29 cellular contexts compared by ENCODE assay signal in genomic region chr12:88878295-88878694, GRCh38.
"Had no signal": no experiment of that assay in that cellular context is flagged by ENCODE, and none has a peak within 500 bp of the region (broad histone marks: within the 10 kb centered on the region; RNA-seq: fewer than 3 reads in every experiment).

No MANE protein-coding gene starts in this region.

- FAIRE-seq: urothelium cell line had no signal

- H3K4me1 Mint-ChIP-seq: stimulated activated effector memory CD8-positive, alpha-beta T cell treated with anti-CD3 and anti-CD28 coated beads, Interleukin-12 subunit alpha, Interleukin-12 subunit beta, amount 100 ng/mL, for 72 hours; stimulated activated memory B cell treated with anti-CD40 and anti-IgM and Interleukin-4, amounts not matched to agents 10 μg/mL and 1 μg/mL and 100 μg/mL, for 72 hours; stimulated activated naive B cell treated with anti-CD40 and anti-IgM and Interleukin-4, amounts not matched to agents 10 μg/mL and 1 μg/mL and 100 μg/mL, for 72 hours; stimulated activated naive CD8-positive, alpha-beta T cell treated with anti-CD3 and anti-CD28 coated beads, Interleukin-15, amount 100 ng/mL, for 72 hours had no signal

- H3K9me3 ChIP-seq: stomach, suprapubic skin, testis, thoracic aorta, thyroid gland, tibial artery, tibial nerve, transverse colon, upper lobe of left lung, upper lobe of right lung, uterus, vagina had no signal

- H3K4me3 Mint-ChIP-seq: stimulated activated effector memory CD8-positive, alpha-beta T cell treated with anti-CD3 and anti-CD28 coated beads, Interleukin-12 subunit alpha, Interleukin-12 subunit beta, amount 100 ng/mL, for 72 hours; stimulated activated memory B cell treated with anti-CD40 and anti-IgM and Interleukin-4, amounts not matched to agents 10 μg/mL and 1 μg/mL and 100 μg/mL, for 72 hours; stimulated activated naive B cell treated with anti-CD40 and anti-IgM and Interleukin-4, amounts not matched to agents 10 μg/mL and 1 μg/mL and 100 μg/mL, for 72 hours; stimulated activated naive CD8-positive, alpha-beta T cell treated with anti-CD3 and anti-CD28 coated beads, Interleukin-15, amount 100 ng/mL, for 72 hours; stimulated activated naive CD8-positive, alpha-beta T cell treated with anti-CD3 and anti-CD28 coated beads, Interleukin-15, Interleukin-2, amounts not matched to agents 100 ng/mL and 50 ng/mL, for 24 hours; type B pancreatic cell had no signal

- H3K27me3 Mint-ChIP-seq: stimulated activated memory B cell treated with anti-CD40 and anti-IgM and Interleukin-4, amounts not matched to agents 10 μg/mL and 1 μg/mL and 100 μg/mL, for 72 hours; stimulated activated naive B cell treated with anti-CD40 and anti-IgM and Interleukin-4, amounts not matched to agents 10 μg/mL and 1 μg/mL and 100 μg/mL, for 72 hours; stimulated activated naive CD8-positive, alpha-beta T cell treated with anti-CD3 and anti-CD28 coated beads, Interleukin-15, Interleukin-2, amounts not matched to agents 100 ng/mL and 50 ng/mL, for 24 hours; type B pancreatic cell had no signal

- H3K36me3 Mint-ChIP-seq: stimulated activated effector memory CD8-positive, alpha-beta T cell treated with anti-CD3 and anti-CD28 coated beads, Interleukin-12 subunit alpha, Interleukin-12 subunit beta, amount 100 ng/mL, for 72 hours; stimulated activated memory B cell treated with anti-CD40 and anti-IgM and Interleukin-4, amounts not matched to agents 10 μg/mL and 1 μg/mL and 100 μg/mL, for 72 hours; stimulated activated naive B cell treated with anti-CD40 and anti-IgM and Interleukin-4, amounts not matched to agents 10 μg/mL and 1 μg/mL and 100 μg/mL, for 72 hours; type B pancreatic cell had no signal

- H3K9me3 Mint-ChIP-seq: stimulated activated naive CD8-positive, alpha-beta T cell treated with anti-CD3 and anti-CD28 coated beads, Interleukin-15, Interleukin-2, amounts not matched to agents 100 ng/mL and 50 ng/mL, for 24 hours; type B pancreatic cell had no signal

- H3K27ac Mint-ChIP-seq: stimulated activated effector memory CD8-positive, alpha-beta T cell treated with anti-CD3 and anti-CD28 coated beads, Interleukin-12 subunit alpha, Interleukin-12 subunit beta, amount 100 ng/mL, for 72 hours; stimulated activated memory B cell treated with anti-CD40 and anti-IgM and Interleukin-4, amounts not matched to agents 10 μg/mL and 1 μg/mL and 100 μg/mL, for 72 hours; stimulated activated naive B cell treated with anti-CD40 and anti-IgM and Interleukin-4, amounts not matched to agents 10 μg/mL and 1 μg/mL and 100 μg/mL, for 72 hours; stimulated activated naive CD8-positive, alpha-beta T cell treated with anti-CD3 and anti-CD28 coated beads, Interleukin-15, amount 100 ng/mL, for 72 hours; stimulated activated naive CD8-positive, alpha-beta T cell treated with anti-CD3 and anti-CD28 coated beads, Interleukin-15, Interleukin-2, amounts not matched to agents 100 ng/mL and 50 ng/mL, for 24 hours; type B pancreatic cell had no signal

- ATAC-seq: stimulated activated effector memory CD8-positive, alpha-beta T cell treated with anti-CD3 and anti-CD28 coated beads, Interleukin-12 subunit alpha, Interleukin-12 subunit beta, amount 100 ng/mL, for 72 hours; stimulated activated naive B cell treated with anti-CD40 and anti-IgM and Interleukin-4, amounts not matched to agents 10 μg/mL and 1 μg/mL and 100 μg/mL, for 72 hours; stimulated activated naive CD8-positive, alpha-beta T cell treated with anti-CD3 and anti-CD28 coated beads, Interleukin-15, amount 100 ng/mL, for 72 hours; stimulated activated naive CD8-positive, alpha-beta T cell treated with anti-CD3 and anti-CD28 coated beads, Interleukin-15, Interleukin-2, amounts not matched to agents 100 U/mL and 50 U/mL, for 24 hours; upper lobe of right lung had no signal

- H3K36me3 ChIP-seq: stomach, suprapubic skin, thoracic aorta, thyroid gland, tibial artery, tibial nerve, transverse colon, upper lobe of left lung, upper lobe of right lung, uterus, vagina had no signal

- H3K27ac ChIP-seq: stomach, suprapubic skin, testis, thoracic aorta, thyroid gland, tibial artery, tibial nerve, transverse colon, upper lobe of left lung, upper lobe of right lung, uterus, vagina had no signal

- H3K4me3 ChIP-seq: stomach, suprapubic skin, testis, thoracic aorta, thyroid gland, tibial artery, tibial nerve, transverse colon, upper lobe of left lung, upper lobe of right lung, uterus, vagina had no signal

- DNase-seq: stimulated activated CD4-positive, alpha-beta T cell treated with anti-CD3 and anti-CD28 coated beads, Interleukin-2, amount 100 ng/mL, for 48 hours; stimulated activated CD4-positive, alpha-beta T cell treated with anti-CD3 and anti-CD28 coated beads, Interleukin-4, amount 100 ng/mL, for 1 hour; stimulated activated CD4-positive, alpha-beta T cell treated with anti-CD3 and anti-CD28 coated beads, Interleukin-4, amount 100 ng/mL, for 24 hours; stimulated activated CD4-positive, alpha-beta T cell treated with anti-CD3 and anti-CD28 coated beads, Interleukin-4, amount 100 ng/mL, for 4 hours; stimulated activated CD8-positive, alpha-beta memory T cell treated with anti-CD3 and anti-CD28 coated beads, Interleukin-4, amount 100 ng/mL, for 48 hours; stimulated activated naive B cell treated with anti-CD40 and anti-IgM and Interleukin-4, amounts not matched to agents 10 μg/mL and 1 μg/mL and 100 μg/mL, for 72 hours; stimulated activated naive CD4-positive, alpha-beta T cell; stimulated activated naive CD4-positive, alpha-beta T cell treated with Interleukin-2 at 50 U/mL for 16 hours; stimulated activated naive CD8-positive, alpha-beta T cell treated with anti-CD3 and anti-CD28 coated beads, Interleukin-15, amount 100 ng/mL, for 72 hours; stimulated activated naive CD8-positive, alpha-beta T cell treated with anti-CD3 and anti-CD28 coated beads, Interleukin-15, Interleukin-2, amounts not matched to agents 100 U/mL and 50 U/mL, for 24 hours; stomach; substantia nigra; testis; thyroid gland; tibial artery; transverse colon; trophoblast cell; upper lobe of left lung; upper lobe of right lung; uterus had no signal

- H3K27me3 ChIP-seq: stomach, suprapubic skin, testis, thyroid gland, tibial artery, tibial nerve, transverse colon, upper lobe of left lung, upper lobe of right lung, uterus, vagina had no signal

- H3K4me1 ChIP-seq: stomach, suprapubic skin, testis, thyroid gland, tibial artery, tibial nerve, transverse colon, upper lobe of left lung, upper lobe of right lung, uterus, vagina had no signal
